Comparison of ENCODE assay signal across 8 cellular contexts in the genomic region with DNA sequence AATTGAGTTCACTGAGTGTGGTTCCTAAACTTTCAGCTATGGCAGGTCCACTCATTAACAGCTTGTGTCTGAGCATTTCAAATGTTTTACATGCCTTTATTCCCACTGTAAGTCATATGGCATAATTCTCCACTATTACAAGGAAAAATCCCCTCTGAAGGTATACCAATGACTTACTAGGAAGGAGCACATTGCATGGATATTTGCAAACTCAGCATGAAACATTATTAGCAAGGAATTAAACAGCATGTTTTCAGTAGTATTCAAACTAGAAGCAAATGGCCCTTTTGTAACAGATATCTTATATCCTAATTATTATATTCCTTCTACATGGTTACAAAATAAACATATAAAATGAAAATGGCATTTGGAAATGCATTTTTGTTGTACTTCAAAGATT.
"Had no signal": no experiment of that assay in that cellular context is flagged by ENCODE, and none has a peak within 500 bp of the region (broad histone marks: within the 10 kb centered on the region; RNA-seq: fewer than 3 reads in every experiment).

No MANE protein-coding gene starts in this region.

- H3K36me3 Mint-ChIP-seq: IgD-negative memory B cell had no signal

- ATAC-seq: GM23338, HCT116 had no signal

- H3K4me3 Mint-ChIP-seq: GM23338, HFFc6, IgD-negative memory B cell had no signal

- H3K4me1 ChIP-seq: HAP-1 had no signal

- H3K4me2 ChIP-seq: GM23338 had no signal

- H3K27me3 Mint-ChIP-seq: IgD-negative memory B cell had no signal

- H3K9me3 ChIP-seq: HAP-1 had no signal

- H3K36me3 ChIP-seq: HAP-1 had no signal

- H3K27ac Mint-ChIP-seq: GM23338, HFFc6, IgD-negative memory B cell had no signal

- DNase-seq: H7, HFFc6, KG1 had no signal

- H3K27ac ChIP-seq: HL-60 had no signal

- H2AFZ ChIP-seq: GM23338 had no signal

- H3K4me1 Mint-ChIP-seq: IgD-negative memory B cell had no signal

- H3K4me3 ChIP-seq: GM23338, HAP-1 had no signal
